8 cellular contexts compared by ENCODE assay signal in the genomic region with DNA sequence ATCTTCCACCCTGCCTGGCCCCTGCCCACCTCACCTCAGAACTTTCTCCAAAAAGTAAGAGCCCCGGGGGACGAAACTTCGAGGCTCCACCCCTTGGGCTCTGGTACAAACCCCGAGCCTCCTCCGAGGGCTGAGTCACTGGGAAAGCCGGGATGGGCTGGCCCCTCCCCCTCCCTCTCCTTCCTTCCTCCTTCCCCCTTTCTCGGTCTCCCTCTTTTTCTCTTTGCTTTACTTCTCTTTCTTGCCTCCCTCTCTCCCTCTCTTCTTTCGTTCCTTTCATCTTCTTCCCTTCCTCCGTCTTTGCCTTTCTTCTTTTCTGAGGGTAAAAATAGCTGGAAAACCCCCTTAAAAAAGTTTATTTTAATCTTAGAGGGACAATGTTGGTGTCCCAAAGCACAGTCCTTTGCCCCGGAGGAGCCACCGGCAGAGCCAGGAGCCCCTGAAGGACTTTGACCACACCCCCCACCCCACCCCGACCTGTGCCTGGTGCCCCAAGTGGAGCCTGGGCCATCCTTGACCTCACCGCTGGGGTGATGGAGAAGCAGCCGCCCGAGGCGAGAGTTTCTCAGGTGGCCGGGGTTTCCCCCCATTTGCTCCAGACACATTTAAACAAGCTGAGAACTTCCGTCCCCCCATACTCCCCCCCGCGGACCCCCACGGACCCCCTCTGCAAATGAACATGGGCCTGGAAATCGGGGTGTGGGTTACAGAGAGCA. TPM values are rescaled to one million over a fixed set of nuclear protein-coding genes. Genes with fewer than 3 reads are reported as not detected.
DNase-seq lines count a peak whose midpoint lies in the region; ATAC-seq, FAIRE-seq and TF ChIP-seq lines count a peak whose summit lies in the region.

No MANE protein-coding gene starts in this region.

- H3K9me3 ChIP-seq in SK-N-SH: no peaks in the 10 kb centered on the region
- H3K9me3 ChIP-seq in gastrocnemius medialis: no peaks in the 10 kb centered on the region
- no peaks in the 10 kb centered on the region for H3K9me3 ChIP-seq in effector memory CD4-positive, alpha-beta T cell (ENCODE audit: control insufficient read depth, low read length)

- POLR2A ChIA-PET in SK-N-SH (lab: Yijun Ruan, JAX): no interaction called here

- FAIRE-seq in GM12892 (lab: Jason Lieb, UNC): no peak

- no peaks in the 10 kb centered on the region for H3K79me2 ChIP-seq in SK-N-SH (ENCODE audit: insufficient read depth)

- H3K4me1 ChIP-seq in SK-N-SH (ENCODE audit: control insufficient read depth in 1 of 2, insufficient read depth in 2 of 2, low read depth in 1 of 2, low read length in 1 of 2) (peaks cover 30 to 32% of the 10 kb centered on the region in 2 experiments; a peak in 3 of 4 replicates), gastrocnemius medialis (peaks cover 10 to 14% of the 10 kb centered on the region in 2 donors)
- peaks cover 18% of the 10 kb centered on the region for H3K4me1 ChIP-seq in effector memory CD4-positive, alpha-beta T cell (ENCODE audit: control insufficient read depth, insufficient read depth, low read length, poor library complexity, severe bottlenecking)

- no peaks in the 10 kb centered on the region for H4K20me1 ChIP-seq in SK-N-SH (ENCODE audit: insufficient read depth)

- DNase-seq in GM12892 (ENCODE audit: insufficient read length): peak; percentile 85
- no peak for DNase-seq in SK-N-SH
- DNase-seq in foreskin fibroblast: peak; percentile 72 to 89
- peak in 1 of 2 donors; percentile 59 for DNase-seq in gastrocnemius medialis
- no peak for DNase-seq in effector memory CD4-positive, alpha-beta T cell
- no peak for DNase-seq in stimulated activated naive CD4-positive, alpha-beta T cell treated with Interleukin-2 at 50 U/mL for 16 hours (lab: John Stamatoyannopoulos, UW)

- no peaks in the 10 kb centered on the region for H3F3A ChIP-seq in SK-N-SH (replicated peaks; ENCODE audit: insufficient read depth)

- no peak for TF ChIP-seq EP300 in SK-N-SH (IDR thresholded peaks at IDR 0.05; ENCODE audit: borderline replicate concordance in 1 of 2, low read depth in 1 of 2, low read length in 1 of 2)

- intact Hi-C loops in gastrocnemius medialis (cut with DNase I; ENCODE audit: low total_unique reads): no loop called here

- H3K4me2 ChIP-seq in SK-N-SH: peak overlapping the region; percentile 67; the same call in 1 of the 2 replicates

- H2AFZ ChIP-seq in SK-N-SH (ENCODE audit: low read depth): peak overlapping the region; percentile 73; the same call in 1 of the 2 replicates

- TF ChIP-seq POLR2A in GM12892 (IDR thresholded peaks at IDR 0.05; ENCODE audit: low read depth, low read length) (no peak), gastrocnemius medialis (IDR thresholded peaks at IDR 0.05) (no peak)

- peak overlapping the region; percentile 47; the same call in 1 of the 2 replicates for H3K9ac ChIP-seq in SK-N-SH

- H3K4me3 ChIP-seq in SK-N-SH (ENCODE audit: low read depth in 2 of 2, low read length in 1 of 2) (no peak overlapping the region), foreskin fibroblast (ENCODE audit: low read depth in 1 of 2, low read length in 2 of 2) (peak overlapping the region; percentile 28 to 30), gastrocnemius medialis (no peak overlapping the region)
- no peak overlapping the region for H3K4me3 ChIP-seq in effector memory CD4-positive, alpha-beta T cell (ENCODE audit: insufficient read depth, low read depth, low read length, poor library complexity, severe bottlenecking)

- CTCF ChIA-PET in SK-N-SH (lab: Yijun Ruan, JAX): interaction anchor here (0.6 to 1.9 kb wide), 2 partner anchors 18 to 67 kb away, joined by 3 to 5 read pairs; no protein-coding TSS in a partner anchor

- H3K27ac ChIP-seq in SK-N-SH (ENCODE audit: low read depth in 2 of 2, low read length in 1 of 2): peak overlapping the region; percentile 70 to 79
- H3K27ac ChIP-seq in gastrocnemius medialis: peak overlapping the region in 3 of 4 donors; percentile 25 to 54 (median 41)
- H3K27ac ChIP-seq in effector memory CD4-positive, alpha-beta T cell (ENCODE audit: insufficient read depth, low read length, poor library complexity, severe bottlenecking): no peak overlapping the region

- H3K27me3 ChIP-seq in SK-N-SH (ENCODE audit: insufficient read depth) (no peaks in the 10 kb centered on the region), gastrocnemius medialis (no peaks in the 10 kb centered on the region)
- no peaks in the 10 kb centered on the region for H3K27me3 ChIP-seq in effector memory CD4-positive, alpha-beta T cell (replicated peaks; ENCODE audit: control insufficient read depth, insufficient read depth, low read length, poor library complexity, severe bottlenecking)

- H3K36me3 ChIP-seq in SK-N-SH (replicated peaks in 1 of 2; ENCODE audit: control insufficient read depth in 1 of 2, insufficient read depth in 2 of 2, low read length in 1 of 2): no peaks in the 10 kb centered on the region
- no peaks in the 10 kb centered on the region for H3K36me3 ChIP-seq in gastrocnemius medialis
- no peaks in the 10 kb centered on the region for H3K36me3 ChIP-seq in effector memory CD4-positive, alpha-beta T cell (ENCODE audit: control insufficient read depth, insufficient read depth, low read length)

- H3K9me2 ChIP-seq in SK-N-SH: no peaks in the 10 kb centered on the region

- ATAC-seq in gastrocnemius medialis (no peak), HG02571 (IDR thresholded peaks at IDR 0.05; ENCODE audit: unreplicated experiment) (no peak), HG02798 (IDR thresholded peaks at IDR 0.05; ENCODE audit: poor library complexity, unreplicated experiment) (no peak)

- TF ChIP-seq CTCF in SK-N-SH (IDR thresholded peaks at IDR 0.05) (no peak), foreskin fibroblast (IDR thresholded peaks at IDR 0.05; ENCODE audit: low read depth, low read length) (no peak), gastrocnemius medialis (IDR thresholded peaks at IDR 0.05 in 4 of 5, conservative IDR thresholded peaks at IDR 0.05 in 1 of 5) (no peak)

- in situ Hi-C loops in gastrocnemius medialis (cut with MboI; ENCODE audit: low sequenced_read_pairs in 4 of 4): no loop called here

- 44% methylated on average over 22 of the region's 22 CpGs for WGBS in SK-N-SH (ENCODE audit: low lambda C conversion rate)

- no peak for TF ChIP-seq RAD21 in SK-N-SH (IDR thresholded peaks at IDR 0.05; ENCODE audit: low read length)

TF ChIP-seq in SK-N-SH, 30 proteins besides CTCF, POLR2A, EP300 and RAD21:
- 0 out of 2 replicates have a peak, but pooled peaks have one; percentile 10 for TF ChIP-seq TEAD4 (IDR thresholded peaks at IDR 0.05; ENCODE audit: borderline replicate concordance, insufficient read depth)
- no peak for TF ChIP-seq RCOR1 (IDR thresholded peaks at IDR 0.05; ENCODE audit: low read length)
- TF ChIP-seq JUND (IDR thresholded peaks at IDR 0.05): 0 out of 2 replicates have a peak, but pooled peaks have one; percentile 41
- peak; percentile 63 for TF ChIP-seq FOSL2 (IDR thresholded peaks at IDR 0.05; ENCODE audit: borderline replicate concordance, low read depth)
- TF ChIP-seq NFIC (IDR thresholded peaks at IDR 0.05; ENCODE audit: borderline replicate concordance): 0 out of 2 replicates have a peak, but pooled peaks have one; percentile 16
- peak; percentile 46; the same call in 1 of the 2 replicates for TF ChIP-seq POLR2AphosphoS5 (IDR thresholded peaks at IDR 0.05; ENCODE audit: low read depth, low read length)
TF ChIP-seq in SK-N-SH: peak in this region for 5.

RNA-seq across cellular contexts. Expression of a gene that starts 5.7 kb away (rescaled TPM):
- 2.1 TPM for polyA plus RNA-seq in GM12892 (2012; ENCODE audit: missing spikeins)
- 2.6 and 6.6 TPM in 2 replicates for polyA plus RNA-seq in SK-N-SH (2012; rRNA removed)
- 3.3 and 4.8 TPM in 2 replicates for polyA plus RNA-seq in SK-N-SH (2012; cell fraction: cytosol; rRNA removed)
- 25.0 and 35.2 TPM in 2 replicates for polyA plus RNA-seq in SK-N-SH (2012; cell fraction: nucleus; rRNA removed)
- 10 to 100 TPM in 1 of 4 donors, 1 to 10 TPM in 3; 6.3 to 15.4 (median 8.2) TPM for total RNA-seq in gastrocnemius medialis

Comparison
In these comparisons a context has a peak if more than half of its experiments do, and no peak if none do; other contexts are left out.
1. DNase-seq: peak in GM12892 (single experiment) and foreskin fibroblast (2 of 2); none in SK-N-SH (single experiment), effector memory CD4-positive, alpha-beta T cell (0 of 3) and stimulated activated naive CD4-positive, alpha-beta T cell treated with Interleukin-2 at 50 U/mL for 16 hours (single experiment).
2. H3K4me3 ChIP-seq: peak in foreskin fibroblast (2 of 2); none in SK-N-SH (0 of 2), gastrocnemius medialis (0 of 4) and effector memory CD4-positive, alpha-beta T cell (single experiment).